In genomic region chr2:119136093-119136492, GRCh38 we compare ENCODE assay signal across 21 cellular contexts. TPM values are rescaled to one million over a fixed set of nuclear protein-coding genes. Genes with fewer than 3 reads are reported as not detected.
DNase-seq lines count a peak whose midpoint lies in the region; ATAC-seq and TF ChIP-seq lines count a peak whose summit lies in the region.
"Had no signal": no experiment of that assay in that cellular context is flagged by ENCODE, and none has a peak within 500 bp of the region (broad histone marks: within the 10 kb centered on the region; RNA-seq: fewer than 3 reads in every experiment).

No MANE protein-coding gene starts in this region.

- no peaks in the 10 kb centered on the region for H3K4me1 ChIP-seq in HEK293 (ENCODE audit: control insufficient read depth, insufficient read depth, low read length)
- H3K4me1 ChIP-seq in foreskin keratinocyte, result no peaks in the 10 kb centered on the region
- H3K4me1 ChIP-seq: ascending aorta, lower lobe of right lung, tibial nerve had no signal

- no peaks in the 10 kb centered on the region for H3K36me3 ChIP-seq in HEK293 (ENCODE audit: control insufficient read depth in 2 of 2, insufficient read depth in 1 of 2, low read length in 2 of 2)
- H3K36me3 ChIP-seq: ascending aorta, lower lobe of right lung, tibial nerve had no signal

- CTCF ChIA-PET in HEK293 (lab: Yijun Ruan, JAX), result interaction anchor here (0.6 to 1.6 kb wide), 2 partner anchors 9 to 534 kb away, joined by 3 to 5 read pairs; no protein-coding TSS in a partner anchor

- intact Hi-C loops in cardiac septum (cut with DNase I), result no loop called here

- DNase-seq in DMS53 (lab: John Stamatoyannopoulos, UW), result peak; percentile 78
- DNase-seq in NCI-H748 treated with DMSO at 0.1 percent for 48 hours (lab: John Stamatoyannopoulos, UW), result peak; percentile 4
- DNase-seq in foreskin keratinocyte, result no peak
- no peak for DNase-seq in Ammon's horn (ENCODE audit: low spot score)
- no peak for DNase-seq in cardiac septum (ENCODE audit: low spot score)
- no peak for DNase-seq in NCI-H446 treated with DMSO at 0.1 percent for 48 hours (lab: John Stamatoyannopoulos, UW)
- DNase-seq: activated naive CD4-positive, alpha-beta T cell treated with anti-CD3 and anti-CD28 coated beads, Interleukin-2, amount 10 ng/mL, durations not matched to agents 7 days and 5 days; effector memory CD4-positive, alpha-beta T cell; EL; head of caudate nucleus; lower lobe of right lung; NCI-H187 treated with DMSO at 0.1 percent for 48 hours; NCI-H446; right cardiac atrium; SIG-M5 had no signal

- POLR2A ChIA-PET in HEK293 (lab: Yijun Ruan, JAX), result no interaction called here

- TF ChIP-seq CTCF in HEK293 (tag by site-specific recombination; IDR thresholded peaks at IDR 0.05), result no peak
- TF ChIP-seq CTCF in foreskin keratinocyte (conservative IDR thresholded peaks at IDR 0.05), result no peak

- no peaks in the 10 kb centered on the region for H3K9me3 ChIP-seq in HEK293 (ENCODE audit: control insufficient read depth, insufficient read depth, low read depth, low read length)
- H3K9me3 ChIP-seq: ascending aorta, lower lobe of right lung had no signal

- H3K27ac ChIP-seq in HEK293 (ENCODE audit: extremely low read depth, low read depth, low read length) (no peak overlapping the region), foreskin keratinocyte (no peak overlapping the region)
- H3K27ac ChIP-seq: ascending aorta, lower lobe of right lung, tibial nerve had no signal

- peaks cover 14% of the 10 kb centered on the region for H3K27me3 ChIP-seq in foreskin keratinocyte
- H3K27me3 ChIP-seq: ascending aorta, tibial nerve had no signal

- peak; percentile 27 for ATAC-seq in foreskin keratinocyte
- ATAC-seq in GM21515 (IDR thresholded peaks at IDR 0.05; ENCODE audit: unreplicated experiment), result no peak
- ATAC-seq: lower lobe of right lung; stimulated activated memory B cell treated with anti-CD40 and anti-IgM and Interleukin-4, amounts not matched to agents 10 μg/mL and 1 μg/mL and 100 μg/mL, for 72 hours had no signal

- H3K4me3 ChIP-seq in HEK293 (ENCODE audit: low read depth, low read length), result no peak overlapping the region
- H3K4me3 ChIP-seq: ascending aorta, lower lobe of right lung, tibial nerve had no signal

TF ChIP-seq in HEK293, 187 proteins besides CTCF, POLR2A, EP300 and RAD21:
- no peak for TF ChIP-seq ZNF660 (tag by site-specific recombination; IDR thresholded peaks at IDR 0.05)
- 0 out of 2 replicates have a peak, but pooled peaks have one; percentile 12 for TF ChIP-seq ZIC2 (tag by site-specific recombination; IDR thresholded peaks at IDR 0.05)

RNA-seq across cellular contexts. Expression of gene C1QL2, which starts 22.5 kb away (rescaled TPM):
- not detected in 2 replicates for total RNA-seq in foreskin keratinocyte
- polyA plus RNA-seq in foreskin keratinocyte, result not detected in 2 replicates
- not detected for total RNA-seq in cardiac septum
- total RNA-seq: lower lobe of right lung, omental fat pad, right cardiac atrium, tibial nerve had no signal
- polyA plus RNA-seq: right cardiac atrium had no signal

Comparison
In these comparisons a context has a peak if more than half of its experiments do, and no peak if none do; other contexts are left out.
1. DNase-seq: peak in DMS53 (single experiment) and NCI-H748 treated with DMSO at 0.1 percent for 48 hours (single experiment); none in foreskin keratinocyte (0 of 2), Ammon's horn (single experiment), cardiac septum (single experiment) and NCI-H446 treated with DMSO at 0.1 percent for 48 hours (single experiment).